In genomic region chr20:380763-381580, GRCh38 we compare ENCODE assay signal across 1 cellular context.
TF ChIP-seq lines count a peak whose summit lies in the region.

No MANE protein-coding gene starts in this region.

TF ChIP-seq in HepG2, 621 proteins besides CTCF, POLR2A, EP300 and RAD21 (continued from another document and continues in another):
- TF ChIP-seq ZBTB40 (IDR thresholded peaks at IDR 0.05) = no peak
- TF ChIP-seq ZBTB40 (CRISPR knock-in tag; IDR thresholded peaks at IDR 0.05) = peak; percentile 74
- TF ChIP-seq DDIT3 (CRISPR knock-in tag; IDR thresholded peaks at IDR 0.05) = peak; percentile 99
- no peak for TF ChIP-seq U2AF2 (IDR thresholded peaks at IDR 0.05; ENCODE audit: low read depth, low read length)
- peak; percentile 95 for TF ChIP-seq ZBTB2 (CRISPR knock-in tag; IDR thresholded peaks at IDR 0.05; ENCODE audit: low read depth)
- TF ChIP-seq ZNF143 (CRISPR knock-in tag; IDR thresholded peaks at IDR 0.05) = peak; percentile 29
- peak; percentile 60; the same call in 1 of the 2 replicates for TF ChIP-seq SMYD3 (CRISPR knock-in tag; IDR thresholded peaks at IDR 0.05)
- no peak for TF ChIP-seq REST (IDR thresholded peaks at IDR 0.05; ENCODE audit: borderline replicate concordance in 1 of 2, low read depth in 1 of 2, low read length in 2 of 2)
- TF ChIP-seq ZNF282 (IDR thresholded peaks at IDR 0.05; ENCODE audit: partially characterized antibody) = no peak
- peak; percentile 13; the same call in 1 of the 2 replicates for TF ChIP-seq NFYB (CRISPR knock-in tag; IDR thresholded peaks at IDR 0.05)
- no peak for TF ChIP-seq NFE2L1 (CRISPR knock-in tag; IDR thresholded peaks at IDR 0.05; ENCODE audit: borderline replicate concordance)
- TF ChIP-seq SRSF4 (IDR thresholded peaks at IDR 0.05; ENCODE audit: low read depth, low read length, poor library complexity, severe bottlenecking) = peak; percentile 68
- TF ChIP-seq PBX2 (CRISPR knock-in tag; IDR thresholded peaks at IDR 0.05) = no peak
- no peak for TF ChIP-seq CBX2 (IDR thresholded peaks at IDR 0.05; ENCODE audit: low read depth, low read length)
- no peak for TF ChIP-seq CBX2 (CRISPR knock-in tag; IDR thresholded peaks at IDR 0.05; ENCODE audit: low read depth)
- TF ChIP-seq WIZ (CRISPR knock-in tag; IDR thresholded peaks at IDR 0.05) = no peak
- TF ChIP-seq ZNF672 (CRISPR knock-in tag; IDR thresholded peaks at IDR 0.05) = no peak
- no peak for TF ChIP-seq SOX13 (IDR thresholded peaks at IDR 0.05)
- peak in 1 of 2 experiments; percentile 59; a peak in 2 of 4 replicates for TF ChIP-seq SOX13 (CRISPR knock-in tag; conservative IDR thresholded peaks at IDR 0.05 in 1 of 2, IDR thresholded peaks at IDR 0.05 in 1 of 2)
- peak; percentile 86; the same call in 1 of the 2 replicates for TF ChIP-seq ZNF431 (CRISPR knock-in tag; IDR thresholded peaks at IDR 0.05; ENCODE audit: borderline replicate concordance, low read depth)
- TF ChIP-seq MLXIP (CRISPR knock-in tag; IDR thresholded peaks at IDR 0.05; ENCODE audit: borderline replicate concordance) = peak; percentile 94
- TF ChIP-seq FLYWCH1 (CRISPR knock-in tag; IDR thresholded peaks at IDR 0.05) = no peak
- 0 out of 2 replicates have a peak, but pooled peaks have one; percentile 87 for TF ChIP-seq ZNF30 (CRISPR knock-in tag; IDR thresholded peaks at IDR 0.05)
- TF ChIP-seq CREM (IDR thresholded peaks at IDR 0.05) = no peak
- no peak for TF ChIP-seq CREM (CRISPR knock-in tag; IDR thresholded peaks at IDR 0.05)
- peak; percentile 64 for TF ChIP-seq ZMYM4 (CRISPR knock-in tag; IDR thresholded peaks at IDR 0.05)
- peak; percentile 27; the same call in 1 of the 2 replicates for TF ChIP-seq ATF7-NPFF (CRISPR knock-in tag; IDR thresholded peaks at IDR 0.05; ENCODE audit: low read depth)
- peak; percentile 74; the same call in 1 of the 2 replicates for TF ChIP-seq REPIN1 (CRISPR knock-in tag; IDR thresholded peaks at IDR 0.05; ENCODE audit: borderline replicate concordance, low read depth)
- peak; percentile 48; the same call in 1 of the 2 replicates for TF ChIP-seq ZNF879 (CRISPR knock-in tag; IDR thresholded peaks at IDR 0.05)
- TF ChIP-seq U2AF1 (optimal IDR thresholded peaks at IDR 0.05; ENCODE audit: low read depth, low read length) = no peak
- peak; percentile 79; the same call in 1 of the 2 replicates for TF ChIP-seq ZNF850 (CRISPR knock-in tag; conservative IDR thresholded peaks at IDR 0.05)
- TF ChIP-seq ZFAT (CRISPR knock-in tag; conservative IDR thresholded peaks at IDR 0.05) = peak; percentile 88
- no peak for TF ChIP-seq ZNF576 (CRISPR knock-in tag; IDR thresholded peaks at IDR 0.05)
- TF ChIP-seq NCOA5 (CRISPR knock-in tag; IDR thresholded peaks at IDR 0.05) = peak; percentile 72; the same call in 1 of the 2 replicates
- TF ChIP-seq ZBTB38 (CRISPR knock-in tag; IDR thresholded peaks at IDR 0.05) = 0 out of 2 replicates have a peak, but pooled peaks have one; percentile 57
- TF ChIP-seq ZNF549 (CRISPR knock-in tag; IDR thresholded peaks at IDR 0.05) = peak; percentile 55; the same call in 1 of the 2 replicates
- no peak for TF ChIP-seq ZBTB37 (CRISPR knock-in tag; IDR thresholded peaks at IDR 0.05)
- no peak for TF ChIP-seq SP2 (CRISPR knock-in tag; IDR thresholded peaks at IDR 0.05)
- TF ChIP-seq HMG20B (CRISPR knock-in tag; conservative IDR thresholded peaks at IDR 0.05) = no peak
- TF ChIP-seq SKI (IDR thresholded peaks at IDR 0.05; ENCODE audit: partially characterized antibody) = peak; percentile 91
- no peak for TF ChIP-seq ZNF720 (CRISPR knock-in tag; IDR thresholded peaks at IDR 0.05)
- 0 out of 2 replicates have a peak, but pooled peaks have one; percentile 12 for TF ChIP-seq ZNF468 (CRISPR knock-in tag; IDR thresholded peaks at IDR 0.05)
- no peak for TF ChIP-seq FOXM1 (CRISPR knock-in tag; IDR thresholded peaks at IDR 0.05)
